Comparison of ENCODE assay signal across 9 cellular contexts in the genomic region with DNA sequence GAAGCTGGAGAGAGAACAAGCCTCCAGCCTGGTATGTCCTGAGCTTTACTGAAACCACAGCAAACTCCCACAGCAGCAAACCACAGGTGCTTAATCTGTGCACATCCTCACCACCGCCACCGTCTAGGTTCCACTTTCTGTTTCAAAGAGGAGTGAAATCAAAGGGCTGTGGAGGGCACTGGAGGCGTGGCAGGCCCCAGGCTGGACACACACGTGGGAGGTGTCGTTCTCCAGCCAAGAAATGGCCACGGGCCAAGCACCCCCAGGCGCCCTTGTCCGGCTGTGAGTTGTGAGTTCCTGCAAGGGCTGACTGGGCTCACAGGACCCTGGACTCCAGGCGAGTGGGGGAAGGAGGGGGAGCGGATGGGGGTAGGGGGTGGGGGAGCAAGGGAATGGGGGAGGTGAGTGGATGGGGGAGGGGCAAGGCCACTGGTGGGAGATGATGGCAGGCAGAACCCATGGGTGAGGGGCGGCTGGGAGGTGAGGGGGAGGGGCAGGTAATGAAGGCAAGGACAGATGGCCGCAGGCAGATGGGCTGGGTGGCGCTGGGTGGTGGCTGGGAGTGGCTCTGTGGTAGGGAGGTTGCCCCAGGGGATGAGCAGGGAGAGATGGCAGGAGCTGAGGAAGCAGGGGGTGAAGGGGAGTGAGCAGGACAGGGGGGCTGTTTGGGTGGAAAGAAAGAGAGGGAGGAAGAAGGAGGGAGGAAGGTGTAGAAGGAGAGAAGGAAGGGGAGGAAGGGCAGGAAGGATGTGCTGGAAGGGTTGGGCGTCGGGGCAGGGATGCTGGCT.
DNase-seq lines count a peak whose midpoint lies in the region; ATAC-seq and TF ChIP-seq lines count a peak whose summit lies in the region.
"Had no signal": no experiment of that assay in that cellular context is flagged by ENCODE, and none has a peak within 500 bp of the region (broad histone marks: within the 10 kb centered on the region; RNA-seq: fewer than 3 reads in every experiment).

No MANE protein-coding gene starts in this region.

- H3K4me3 ChIP-seq in hepatocyte = no peak overlapping the region
- H3K4me3 ChIP-seq: skin epidermis had no signal

- peaks cover 15% of the 10 kb centered on the region for H3K4me1 ChIP-seq in hepatocyte (ENCODE audit: insufficient read depth)

- peak overlapping the region; percentile 15 for H3K4me2 ChIP-seq in hepatocyte

- H3K9me2 ChIP-seq in hepatocyte (replicated peaks; ENCODE audit: insufficient read depth) = no peaks in the 10 kb centered on the region

- H2AFZ ChIP-seq in hepatocyte = no peak overlapping the region

- TF ChIP-seq CTCF in hepatocyte (IDR thresholded peaks at IDR 0.05; ENCODE audit: poor library complexity) = no peak

- 53% methylated on average over 12 of the region's 15 CpGs for WGBS in hepatocyte (ENCODE audit: low lambda C conversion rate, missing lambda C conversion rate)

- no peak overlapping the region for H3K27ac ChIP-seq in hepatocyte

- no peaks in the 10 kb centered on the region for H3K27me3 ChIP-seq in hepatocyte

- ATAC-seq in activated CD4-positive, CD25-positive, alpha-beta regulatory T cell treated with anti-CD3 and anti-CD28 coated beads, Interleukin-2, amount 50 U/mL, for 24 hours = peak; percentile 71 to 82
- peak; percentile 69 for ATAC-seq in HG02571 (IDR thresholded peaks at IDR 0.05; ENCODE audit: unreplicated experiment)
- ATAC-seq in stimulated activated naive CD8-positive, alpha-beta T cell treated with anti-CD3 and anti-CD28 coated beads, Interleukin-15, Interleukin-2, amounts not matched to agents 100 U/mL and 50 U/mL, for 24 hours = peak; percentile 77

- H3K9me3 ChIP-seq in hepatocyte (ENCODE audit: low read depth) = no peaks in the 10 kb centered on the region

- no peaks in the 10 kb centered on the region for H3K36me3 ChIP-seq in hepatocyte (replicated peaks; ENCODE audit: insufficient read depth, low read depth)

- peaks cover 10% of the 10 kb centered on the region for H4K20me1 ChIP-seq in hepatocyte (ENCODE audit: insufficient read depth, poor library complexity, severe bottlenecking)

- H3K79me2 ChIP-seq in hepatocyte = peaks cover 10% of the 10 kb centered on the region

- DNase-seq in activated CD4-positive, CD25-positive, alpha-beta regulatory T cell (lab: John Stamatoyannopoulos, UW) = no peak
- DNase-seq in NAMALWA (ENCODE audit: low spot score) (peak; percentile 53), hepatocyte (ENCODE audit: low spot score) (peak; percentile 38), NCI-H345 treated with DMSO at 0.1 percent for 48 hours (lab: John Stamatoyannopoulos, UW; ENCODE audit: unreplicated experiment) (no peak)
- peak; percentile 78 for DNase-seq in activated effector memory CD4-positive, alpha-beta T cell treated with anti-CD3 and anti-CD28 coated beads, Interleukin-2, amount 50 U/mL, for 16 hours
- DNase-seq in stimulated activated naive CD8-positive, alpha-beta T cell treated with anti-CD3 and anti-CD28 coated beads, Interleukin-15, Interleukin-2, amounts not matched to agents 100 U/mL and 50 U/mL, for 24 hours = peak; percentile 50

Comparison
In these comparisons a context has a peak if more than half of its experiments do, and no peak if none do; other contexts are left out.
1. DNase-seq: peak in NAMALWA (single experiment), activated effector memory CD4-positive, alpha-beta T cell treated with anti-CD3 and anti-CD28 coated beads, Interleukin-2, amount 50 U/mL, for 16 hours (single experiment), hepatocyte (single experiment) and stimulated activated naive CD8-positive, alpha-beta T cell treated with anti-CD3 and anti-CD28 coated beads, Interleukin-15, Interleukin-2, amounts not matched to agents 100 U/mL and 50 U/mL, for 24 hours (single experiment); none in activated CD4-positive, CD25-positive, alpha-beta regulatory T cell (0 of 4) and NCI-H345 treated with DMSO at 0.1 percent for 48 hours (single experiment).
2. Peak in every context shown above with its lines, with median percentiles within 50 percentile points of each other: ATAC-seq.